Comparison of ENCODE assay signal across 18 cellular contexts in genomic region chr7:16494955-16495719, GRCh38. TPM values are rescaled to one million over a fixed set of nuclear protein-coding genes. Genes with fewer than 3 reads are reported as not detected.
DNase-seq lines count a peak whose midpoint lies in the region; ATAC-seq, FAIRE-seq and TF ChIP-seq lines count a peak whose summit lies in the region.
"Had no signal": no experiment of that assay in that cellular context is flagged by ENCODE, and none has a peak within 500 bp of the region (broad histone marks: within the 10 kb centered on the region; RNA-seq: fewer than 3 reads in every experiment).

No MANE protein-coding gene starts in this region.

- intact Hi-C loops in HepG2 (cut with micrococcal nuclease; ENCODE audit: unreplicated experiment) = loop anchor here (5.0 kb wide), 1 partner anchor 73 kb away; the partner anchor contains the start of gene CRPPA
- intact Hi-C loops in right lobe of liver (cut with DNase I) = no loop called here

- H3K4ac ChIP-seq in mesenchymal stem cell (ENCODE audit: low read depth in 1 of 2, low read length in 2 of 2) = no peak overlapping the region

- H3K23ac ChIP-seq in mesenchymal stem cell (ENCODE audit: low read length in 2 of 2) = no peak overlapping the region

- in situ Hi-C loops in HepG2 (cut with HindIII; ENCODE audit: extremely low pct_ligation_motif_present, low pct_unique_long_range_greater_than_20kb) = no loop called here

- H3K9me3 Mint-ChIP-seq in WTC11 = no peaks in the 10 kb centered on the region
- H3K9me3 Mint-ChIP-seq in HFFc6 = no peaks in the 10 kb centered on the region
- H3K9me3 Mint-ChIP-seq: GM23338 had no signal

- CTCF ChIA-PET in HepG2 (lab: Yijun Ruan, JAX; ENCODE audit: low intra/inter-chr PET ratio, low total read pairs) (no interaction called here), WTC11 (lab: Charles Lee) (no interaction called here)

- ATAC-seq in HepG2 (no peak), right lobe of liver (no peak), WTC11 (peak; percentile 41; the same call in 1 of the 2 replicates), HG03097 (IDR thresholded peaks at IDR 0.05; ENCODE audit: low FRiP score, unreplicated experiment) (no peak), HG03159 (IDR thresholded peaks at IDR 0.05; ENCODE audit: unreplicated experiment) (no peak)
- ATAC-seq: GM23338, Right ventricle myocardium inferior had no signal

- H3K18ac ChIP-seq in mesenchymal stem cell (ENCODE audit: low read depth in 1 of 2, low read length in 2 of 2) = no peak overlapping the region

- BruUV-seq in HepG2 (replicated peaks; lab: Mats Ljungman, UMichigan) = no TSS peak

- no peaks in the 10 kb centered on the region for H3K79me2 ChIP-seq in HepG2 (ENCODE audit: insufficient read depth, low read length)

- H3K36me3 Mint-ChIP-seq in WTC11 (no peaks in the 10 kb centered on the region), HFFc6 (ENCODE audit: low read depth) (no peaks in the 10 kb centered on the region)

- H2BK15ac ChIP-seq in mesenchymal stem cell (ENCODE audit: low read depth, poor library complexity, severe bottlenecking) = no peak overlapping the region

- TF ChIP-seq CTCF in HepG2 (CRISPR knock-in tag; IDR thresholded peaks at IDR 0.05) (no peak), right lobe of liver (IDR thresholded peaks at IDR 0.05) (no peak), WTC11 (IDR thresholded peaks at IDR 0.05) (no peak), HFFc6 (IDR thresholded peaks at IDR 0.05) (no peak)

- H3K4me3 Mint-ChIP-seq in WTC11 = no peak overlapping the region
- no peak overlapping the region for H3K4me3 Mint-ChIP-seq in HFFc6
- H3K4me3 Mint-ChIP-seq: GM23338 had no signal

- H2AK5ac ChIP-seq in mesenchymal stem cell (ENCODE audit: low read length, severe bottlenecking) = no peak overlapping the region

- no peak for TF ChIP-seq EP300 in HepG2 (IDR thresholded peaks at IDR 0.05; ENCODE audit: low read depth in 2 of 2, low read length in 2 of 2)
- no peak for TF ChIP-seq EP300 in HepG2 (CRISPR knock-in tag; IDR thresholded peaks at IDR 0.05; ENCODE audit: borderline replicate concordance)

- WGBS in HepG2 (ENCODE audit: low lambda C conversion rate) = 37% methylated on average over 4 of the region's 4 CpGs
- 58% methylated on average over 4 of the region's 4 CpGs for WGBS in right lobe of liver (ENCODE audit: insufficient coverage, low coverage, low lambda C conversion rate, missing lambda C conversion rate)
- 91% methylated on average over 2 of the region's 4 CpGs for WGBS in mesenchymal stem cell

- no peak overlapping the region for H4K91ac ChIP-seq in mesenchymal stem cell (ENCODE audit: low read length)

- H3K27me3 ChIP-seq in HepG2 (ENCODE audit: control insufficient read depth in 1 of 2, insufficient read depth in 2 of 2, low read length in 2 of 2) (no peaks in the 10 kb centered on the region), right lobe of liver (no peaks in the 10 kb centered on the region), mesenchymal stem cell (ENCODE audit: control insufficient read depth in 1 of 2, insufficient read depth in 1 of 2, low read length in 2 of 2) (no peaks in the 10 kb centered on the region)

- no peak overlapping the region for H3K27ac ChIP-seq in HepG2 (ENCODE audit: extremely low read length, insufficient read depth, low read length)
- no peak overlapping the region for H3K27ac ChIP-seq in right lobe of liver
- H3K27ac ChIP-seq in mesenchymal stem cell (ENCODE audit: low read length, poor library complexity, severe bottlenecking) = no peak overlapping the region

- peak overlapping the region; percentile 61 for H4K8ac ChIP-seq in mesenchymal stem cell (ENCODE audit: low read length)

- POLR2A ChIA-PET in HepG2 (lab: Yijun Ruan, JAX) (no interaction called here), WTC11 (lab: Charles Lee) (no interaction called here)

- no peaks in the 10 kb centered on the region for H3K79me1 ChIP-seq in mesenchymal stem cell (replicated peaks; ENCODE audit: low read length, poor library complexity, severe bottlenecking)

- H3K4me2 ChIP-seq in HepG2 (ENCODE audit: low read depth, low read length) = no peak overlapping the region
- no peak overlapping the region for H3K4me2 ChIP-seq in mesenchymal stem cell (ENCODE audit: low read length, poor library complexity, severe bottlenecking)
- H3K4me2 ChIP-seq: GM23338, SK-N-SH had no signal

- H3K27ac Mint-ChIP-seq in WTC11 (no peak overlapping the region), HFFc6 (no peak overlapping the region)
- H3K27ac Mint-ChIP-seq: GM23338 had no signal

- no peaks in the 10 kb centered on the region for H3K4me1 Mint-ChIP-seq in WTC11
- H3K4me1 Mint-ChIP-seq in HFFc6 (ENCODE audit: low read depth) = peaks cover 13% of the 10 kb centered on the region
- H3K4me1 Mint-ChIP-seq: GM23338 had no signal

- TF ChIP-seq POLR2A in HepG2 (IDR thresholded peaks at IDR 0.05; ENCODE audit: insufficient read depth in 1 of 2, low read depth in 2 of 2, low read length in 2 of 2) (no peak), right lobe of liver (IDR thresholded peaks at IDR 0.05) (no peak)

- no peak overlapping the region for H2BK5ac ChIP-seq in mesenchymal stem cell (ENCODE audit: low read depth, low read length, poor library complexity, severe bottlenecking)

- H3K9me3 ChIP-seq in HepG2 (ENCODE audit: low read length) (no peaks in the 10 kb centered on the region), right lobe of liver (no peaks in the 10 kb centered on the region), mesenchymal stem cell (ENCODE audit: control insufficient read depth, low read length) (no peaks in the 10 kb centered on the region)
- H3K9me3 ChIP-seq: SK-N-SH had no signal

- H4K20me1 ChIP-seq in HepG2 (ENCODE audit: insufficient read depth, low read length) = no peaks in the 10 kb centered on the region

- H2BK120ac ChIP-seq in mesenchymal stem cell (ENCODE audit: low read depth, low read length) = no peak overlapping the region

- no peaks in the 10 kb centered on the region for H3K36me3 ChIP-seq in HepG2 (replicated peaks in 1 of 2; ENCODE audit: control insufficient read depth in 1 of 2, insufficient read depth in 2 of 2, low read length in 2 of 2)
- no peaks in the 10 kb centered on the region for H3K36me3 ChIP-seq in right lobe of liver
- no peaks in the 10 kb centered on the region for H3K36me3 ChIP-seq in mesenchymal stem cell (ENCODE audit: control insufficient read depth in 1 of 2, insufficient read depth in 2 of 2, low read depth in 1 of 2, low read length in 2 of 2)

- no peak overlapping the region for H3K4me3 ChIP-seq in HepG2 (replicated peaks in 1 of 3; ENCODE audit: insufficient read depth in 1 of 3, low read depth in 2 of 3, low read length in 3 of 3)
- no peak overlapping the region for H3K4me3 ChIP-seq in right lobe of liver
- H3K4me3 ChIP-seq in mesenchymal stem cell (ENCODE audit: insufficient read depth in 1 of 2, low read depth in 1 of 2, low read length in 2 of 2) = no peak overlapping the region
- H3K4me3 ChIP-seq: GM23338 had no signal

- FAIRE-seq in HepG2 (lab: Jason Lieb, UNC) = no peak
- FAIRE-seq: A204.1 had no signal

- peaks cover 38% of the 10 kb centered on the region for H3K4me1 ChIP-seq in HepG2 (ENCODE audit: insufficient read depth, low read length)
- no peaks in the 10 kb centered on the region for H3K4me1 ChIP-seq in right lobe of liver
- H3K4me1 ChIP-seq in mesenchymal stem cell (ENCODE audit: control insufficient read depth, insufficient read depth, low read depth, low read length) = no peaks in the 10 kb centered on the region

- no peaks in the 10 kb centered on the region for H3K27me3 Mint-ChIP-seq in WTC11 (ENCODE audit: low read depth)
- H3K27me3 Mint-ChIP-seq in HFFc6 (ENCODE audit: insufficient read depth) = peaks cover 3% of the 10 kb centered on the region

- H3K9ac ChIP-seq in HepG2 (ENCODE audit: insufficient read depth, low read depth, low read length) (no peak overlapping the region), mesenchymal stem cell (ENCODE audit: low read length) (no peak overlapping the region)
- H3K9ac ChIP-seq: SK-N-SH had no signal

- H3K14ac ChIP-seq in mesenchymal stem cell (ENCODE audit: low read length in 2 of 2) = peak overlapping the region in 1 of 2 experiments; percentile 77

- DNase-seq in HepG2 (ENCODE audit: low spot score) (no peak), right lobe of liver (no peak), WTC11 (ENCODE audit: low spot score) (no peak), mesenchymal stem cell (no peak), SW 1271 (lab: John Stamatoyannopoulos, UW) (no peak), HFFc6 (no peak)
- DNase-seq: DMS79 treated with DMSO at 0.1 percent for 48 hours, GDM1, NCI-H1436, NCI-H2107, SK-N-SH had no signal

- H2AFZ ChIP-seq in HepG2 (ENCODE audit: low read length) (peak overlapping the region; percentile 27), mesenchymal stem cell (ENCODE audit: low read depth, low read length) (no peak overlapping the region)
- H2AFZ ChIP-seq: GM23338 had no signal

- no peak overlapping the region for H2BK12ac ChIP-seq in mesenchymal stem cell (ENCODE audit: low read length in 2 of 2)

- no peak for TF ChIP-seq RAD21 in HepG2 (CRISPR knock-in tag; IDR thresholded peaks at IDR 0.05)

RNA-seq across cellular contexts. Expression of gene SOSTDC1, which starts 29.6 kb away (rescaled TPM):
- total RNA-seq in HepG2 (2016; rRNA removed; fragmentation: Illumina TruSeq; extraction: Trizol) = not detected in 2 replicates
- not detected in 2 replicates for total RNA-seq in HepG2 (2016; cell fraction: cytosol; rRNA removed; fragmentation: Illumina TruSeq; extraction: Trizol; ENCODE audit: low read depth)
- total RNA-seq in HepG2 (2016; cell fraction: insoluble cytoplasmic fraction; rRNA removed; fragmentation: Illumina TruSeq; extraction: Trizol) = not detected in 2 replicates
- total RNA-seq in HepG2 (2016; cell fraction: membrane; rRNA removed; fragmentation: Illumina TruSeq; extraction: Trizol) = not detected in 2 replicates
- total RNA-seq in HepG2 (2016; cell fraction: nucleus; rRNA removed; fragmentation: Illumina TruSeq; extraction: Trizol) = not detected in 2 replicates
- not detected in 2 replicates for polyA plus RNA-seq in HepG2 (2011; rRNA removed)
- polyA plus RNA-seq in HepG2 (2011; cell fraction: cytosol; rRNA removed) = not detected in 2 replicates
- not detected in 2 replicates for polyA plus RNA-seq in HepG2 (2011; cell fraction: nucleus; rRNA removed)
- not detected in 2 replicates for polyA plus RNA-seq in HepG2 (2012)
- not detected in 2 replicates for polyA plus RNA-seq in HepG2 (2016; cell fraction: cytosol; fragmentation: Illumina TruSeq; extraction: Trizol; ENCODE audit: low read depth)
- not detected in 2 replicates for polyA plus RNA-seq in HepG2 (2016; cell fraction: insoluble cytoplasmic fraction; fragmentation: Illumina TruSeq; extraction: Trizol; ENCODE audit: low read depth)
- not detected in 2 replicates for polyA plus RNA-seq in HepG2 (2016; cell fraction: membrane; fragmentation: Illumina TruSeq; extraction: Trizol; ENCODE audit: low read depth)
- not detected in 2 replicates for polyA plus RNA-seq in HepG2 (2016; cell fraction: nucleus; fragmentation: Illumina TruSeq; extraction: Trizol; ENCODE audit: insufficient read depth, low read depth)
- polyA minus RNA-seq in HepG2 (2011; rRNA and poly(A)+ RNA removed; ENCODE audit: low replicate concordance) = not detected in 2 replicates
- polyA minus RNA-seq in HepG2 (2011; cell fraction: cytosol; rRNA and poly(A)+ RNA removed) = not detected in 2 replicates
- not detected in 2 replicates for polyA minus RNA-seq in HepG2 (2011; cell fraction: nucleus; rRNA and poly(A)+ RNA removed)
- total RNA-seq in right lobe of liver = not detected
- total RNA-seq in WTC11 (2021) = 0.09 to 0.23 TPM (median 0.15 TPM) in 3 replicates
- polyA plus RNA-seq in mesenchymal stem cell (2013, experiment 1 of 2) = not detected
- polyA plus RNA-seq in mesenchymal stem cell (2013, experiment 2 of 2) = not detected
- not detected for total RNA-seq in HFFc6 (2021; fragmentation: NEBNext Ultra II Directional; extraction: Animal tissue kit (Norgen Biotek cat#: 25700))
- total RNA-seq: LHCN-M2; T-helper 1 cell treated with Interleukin-12 subunit alpha and Interleukin-12 subunit beta and Interleukin-4 antibody, amounts not matched to agents 30 ng/mL and 1 ng/mL, for 36 hours had no signal

RNA-seq across cellular contexts. Expression of gene LRRC72, which starts 31.5 kb away (rescaled TPM):
- total RNA-seq in HepG2 (2016; rRNA removed; fragmentation: Illumina TruSeq; extraction: Trizol) = not detected in 2 replicates
- not detected in 2 replicates for total RNA-seq in HepG2 (2016; cell fraction: cytosol; rRNA removed; fragmentation: Illumina TruSeq; extraction: Trizol; ENCODE audit: low read depth)
- total RNA-seq in HepG2 (2016; cell fraction: insoluble cytoplasmic fraction; rRNA removed; fragmentation: Illumina TruSeq; extraction: Trizol) = not detected in 2 replicates
- not detected in 2 replicates for total RNA-seq in HepG2 (2016; cell fraction: membrane; rRNA removed; fragmentation: Illumina TruSeq; extraction: Trizol)
- not detected in 2 replicates for total RNA-seq in HepG2 (2016; cell fraction: nucleus; rRNA removed; fragmentation: Illumina TruSeq; extraction: Trizol)
- not detected in 2 replicates for polyA plus RNA-seq in HepG2 (2011; rRNA removed)
- not detected in 2 replicates for polyA plus RNA-seq in HepG2 (2011; cell fraction: cytosol; rRNA removed)
- polyA plus RNA-seq in HepG2 (2011; cell fraction: nucleus; rRNA removed) = not detected in 2 replicates
- not detected in 2 replicates for polyA plus RNA-seq in HepG2 (2012)
- polyA plus RNA-seq in HepG2 (2016; cell fraction: cytosol; fragmentation: Illumina TruSeq; extraction: Trizol; ENCODE audit: low read depth) = not detected in 2 replicates
- polyA plus RNA-seq in HepG2 (2016; cell fraction: insoluble cytoplasmic fraction; fragmentation: Illumina TruSeq; extraction: Trizol; ENCODE audit: low read depth) = not detected in 2 replicates
- not detected in 2 replicates for polyA plus RNA-seq in HepG2 (2016; cell fraction: membrane; fragmentation: Illumina TruSeq; extraction: Trizol; ENCODE audit: low read depth)
- polyA plus RNA-seq in HepG2 (2016; cell fraction: nucleus; fragmentation: Illumina TruSeq; extraction: Trizol; ENCODE audit: insufficient read depth, low read depth) = not detected in 2 replicates
- polyA minus RNA-seq in HepG2 (2011; rRNA and poly(A)+ RNA removed; ENCODE audit: low replicate concordance) = not detected in 2 replicates
- not detected in 2 replicates for polyA minus RNA-seq in HepG2 (2011; cell fraction: cytosol; rRNA and poly(A)+ RNA removed)
- not detected in 2 replicates for polyA minus RNA-seq in HepG2 (2011; cell fraction: nucleus; rRNA and poly(A)+ RNA removed)
- total RNA-seq in right lobe of liver = not detected
- not detected in 3 replicates for total RNA-seq in WTC11 (2021)
- polyA plus RNA-seq in mesenchymal stem cell (2013, experiment 1 of 2) = not detected
- not detected for polyA plus RNA-seq in mesenchymal stem cell (2013, experiment 2 of 2)
- not detected for total RNA-seq in HFFc6 (2021; fragmentation: NEBNext Ultra II Directional; extraction: Animal tissue kit (Norgen Biotek cat#: 25700))
- total RNA-seq: GM23338; LHCN-M2; Right ventricle myocardium inferior; T-helper 1 cell treated with Interleukin-12 subunit alpha and Interleukin-12 subunit beta and Interleukin-4 antibody, amounts not matched to agents 30 ng/mL and 1 ng/mL, for 36 hours had no signal
- polyA plus RNA-seq: GM23338, SK-N-SH had no signal
